8 cellular contexts compared by ENCODE assay signal in genomic region chr17:76738468-76738850, GRCh38. TPM values are rescaled to one million over a fixed set of nuclear protein-coding genes. Genes with fewer than 3 reads are reported as not detected.
DNase-seq lines count a peak whose midpoint lies in the region; ATAC-seq, FAIRE-seq and TF ChIP-seq lines count a peak whose summit lies in the region.

No MANE protein-coding gene starts in this region.

- H3K14ac ChIP-seq in mesenchymal stem cell (ENCODE audit: low read length in 2 of 2): no peak overlapping the region

- no peak for TF ChIP-seq POLR2A in GM12878 (IDR thresholded peaks at IDR 0.05; ENCODE audit: low read depth, low read length)

- H4K91ac ChIP-seq in mesenchymal stem cell (ENCODE audit: low read length): no peak overlapping the region

- peak overlapping the region; percentile 97 for H3K4me3 ChIP-seq in HFF-Myc (replicated peaks; ENCODE audit: low read depth, low read length)
- H3K4me3 ChIP-seq in GM12878: peak overlapping the region; percentile 92
- H3K4me3 ChIP-seq in mesenchymal stem cell (ENCODE audit: insufficient read depth in 1 of 2, low read depth in 1 of 2, low read length in 2 of 2): peak overlapping the region in 1 of 2 experiments; percentile 92

- WGBS in GM12878 (ENCODE audit: insufficient coverage, insufficient replicate concordance, low lambda C conversion rate, missing lambda C conversion rate): 15% methylated on average over 7 of the region's 7 CpGs
- 19% methylated on average over 4 of the region's 7 CpGs for WGBS in mesenchymal stem cell

- H3K36me3 ChIP-seq in GM12878 (ENCODE audit: control insufficient read depth in 2 of 2, insufficient read depth in 2 of 2, low read length in 1 of 2) (peaks cover 5 to 14% of the 10 kb centered on the region in 2 experiments), mesenchymal stem cell (ENCODE audit: control insufficient read depth in 1 of 2, insufficient read depth in 2 of 2, low read depth in 1 of 2, low read length in 2 of 2) (peaks cover 12 to 46% of the 10 kb centered on the region in 2 experiments)

- H3K27ac ChIP-seq in 22Rv1 (peak overlapping the region; percentile 99), GM12878 (ENCODE audit: control insufficient read depth, insufficient read depth) (peak overlapping the region; percentile 91), mesenchymal stem cell (ENCODE audit: low read length, poor library complexity, severe bottlenecking) (peak overlapping the region; percentile 96)

- no peak overlapping the region for H2BK12ac ChIP-seq in mesenchymal stem cell (ENCODE audit: low read length in 2 of 2)

- H3K4me1 ChIP-seq in GM12878 (ENCODE audit: control insufficient read depth, insufficient read depth, low read length) (no peaks in the 10 kb centered on the region; the same call in 1 of the 2 replicates), mesenchymal stem cell (ENCODE audit: control insufficient read depth, insufficient read depth, low read depth, low read length) (peaks cover 2% of the 10 kb centered on the region)

- no peak for TF ChIP-seq EP300 in GM12878 (IDR thresholded peaks at IDR 0.05; ENCODE audit: borderline replicate concordance in 1 of 2, control insufficient read depth in 1 of 2, low read depth in 2 of 2, low read length in 2 of 2)

- H3K9ac ChIP-seq in GM12878 (ENCODE audit: control insufficient read depth, insufficient read depth, low read length): peak overlapping the region; percentile 80
- peak overlapping the region; percentile 91 for H3K9ac ChIP-seq in mesenchymal stem cell (ENCODE audit: low read length)

- no peak for TF ChIP-seq CTCF in 22Rv1 (IDR thresholded peaks at IDR 0.05)
- no peak for TF ChIP-seq CTCF in HFF-Myc (IDR thresholded peaks at IDR 0.05; ENCODE audit: low read depth, low read length, missing control alignments)
- no peak for TF ChIP-seq CTCF in GM12878 (IDR thresholded peaks at IDR 0.05 in 2 of 3, conservative IDR thresholded peaks at IDR 0.05 in 1 of 3; ENCODE audit: control insufficient read depth in 2 of 3, extremely low read depth in 1 of 3, insufficient read depth in 1 of 3, low read depth in 3 of 3, low read length in 3 of 3)

- H3K4me2 ChIP-seq in GM12878 (ENCODE audit: control insufficient read depth, insufficient read depth): peak overlapping the region; percentile 90
- H3K4me2 ChIP-seq in mesenchymal stem cell (ENCODE audit: low read length, poor library complexity, severe bottlenecking): peak overlapping the region; percentile 95

- no peak overlapping the region for H2AK5ac ChIP-seq in mesenchymal stem cell (ENCODE audit: low read length, severe bottlenecking)

- no peak for DNase-seq in HFF-Myc (ENCODE audit: extremely low read depth, low read depth)
- DNase-seq in GM12878 (ENCODE audit: low read depth, low spot score): no peak
- no peak for DNase-seq in mesenchymal stem cell
- DNase-seq in A172 (ENCODE audit: low spot score): no peak
- no peak for DNase-seq in stimulated activated naive CD4-positive, alpha-beta T cell treated with Interleukin-2 at 50 U/mL for 16 hours (lab: John Stamatoyannopoulos, UW)
- no peak for DNase-seq in hepatic stellate cell (ENCODE audit: low spot score)
- DNase-seq in stimulated activated CD4-positive, alpha-beta T cell treated with anti-CD3 and anti-CD28 coated beads, Interleukin-12 subunit alpha, Interleukin-12 subunit beta, amount 100 ng/mL, for 4 hours: no peak

- peak overlapping the region; percentile 26 for H2BK15ac ChIP-seq in mesenchymal stem cell (ENCODE audit: low read depth, poor library complexity, severe bottlenecking)

- FAIRE-seq in GM12878 (lab: Jason Lieb, UNC): no peak

- POLR2A ChIA-PET in GM12878 (lab: Charles Lee): interaction anchor here (1.3 to 6.4 kb wide), 2 partner anchors 12 to 67 kb away, joined by 4 to 60 read pairs; partner anchors contain the start of genes JMJD6 and METTL23

- H2BK120ac ChIP-seq in mesenchymal stem cell (ENCODE audit: low read depth, low read length): no peak overlapping the region

- ATAC-seq in GM12878: no peak

- CTCF ChIA-PET in GM12878 (lab: Yijun Ruan, JAX): interaction anchor here (0.6 to 1.2 kb wide), 4 partner anchors 11 to 38 kb away, joined by 3 to 4 read pairs (median 4); no protein-coding TSS in a partner anchor

- H3K27me3 ChIP-seq in GM12878 (replicated peaks in 1 of 2; ENCODE audit: control insufficient read depth in 2 of 2, insufficient read depth in 2 of 2, low read length in 1 of 2) (no peaks in the 10 kb centered on the region), mesenchymal stem cell (ENCODE audit: control insufficient read depth in 1 of 2, insufficient read depth in 1 of 2, low read length in 2 of 2) (no peaks in the 10 kb centered on the region)

- intact Hi-C loops in GM12878 (cut with micrococcal nuclease; ENCODE audit: unreplicated experiment): loop anchor here (10.0 kb wide), 1 partner anchor 346 kb away; no protein-coding TSS in a partner anchor

- peaks cover 7% of the 10 kb centered on the region for H3K79me1 ChIP-seq in mesenchymal stem cell (replicated peaks; ENCODE audit: low read length, poor library complexity, severe bottlenecking)

- RAD21 ChIA-PET in GM12878 (lab: Charles Lee; ENCODE audit: unreplicated experiment): interaction anchor here (1.0 to 2.1 kb wide), 3 partner anchors 9 to 274 kb away, joined by 3 to 12 read pairs (median 4); no protein-coding TSS in a partner anchor

- H3K79me2 ChIP-seq in GM12878 (ENCODE audit: control insufficient read depth, insufficient read depth, low read length): peaks cover 54% of the 10 kb centered on the region

- in situ Hi-C loops in GM12878 (cut with MboI): no loop called here

- H2BK5ac ChIP-seq in mesenchymal stem cell (ENCODE audit: low read depth, low read length, poor library complexity, severe bottlenecking): peak overlapping the region; percentile 61

- H3K9me3 ChIP-seq in GM12878 (replicated peaks; ENCODE audit: control insufficient read depth, insufficient read depth, low read length) (no peaks in the 10 kb centered on the region; the same call in 2 of the 3 replicates), mesenchymal stem cell (ENCODE audit: control insufficient read depth, low read length) (no peaks in the 10 kb centered on the region)

- H3K23ac ChIP-seq in mesenchymal stem cell (ENCODE audit: low read length in 2 of 2): no peak overlapping the region

- TSS peak; percentile 64 for BruUV-seq in GM12878 (replicated peaks; lab: Mats Ljungman, UMichigan)

- H4K20me1 ChIP-seq in GM12878 (ENCODE audit: control insufficient read depth, insufficient read depth): no peaks in the 10 kb centered on the region; the same call in 1 of the 2 replicates

- peak overlapping the region in 1 of 2 experiments; percentile 91 for H3K4ac ChIP-seq in mesenchymal stem cell (ENCODE audit: low read depth in 1 of 2, low read length in 2 of 2)

- TF ChIP-seq RAD21 in GM12878 (IDR thresholded peaks at IDR 0.05; ENCODE audit: insufficient read depth, low read depth, low read length): no peak

- H2AFZ ChIP-seq in GM12878 (ENCODE audit: control insufficient read depth, low read depth, low read length): peak overlapping the region; percentile 80; the same call in 1 of the 2 replicates
- no peak overlapping the region for H2AFZ ChIP-seq in mesenchymal stem cell (ENCODE audit: low read depth, low read length)

- SMC1A ChIA-PET in GM12878 (lab: Charles Lee; ENCODE audit: uncharacterized antibody, unreplicated experiment): interaction anchor here (0.6 to 2.8 kb wide), 4 partner anchors 9 to 43 kb away, joined by 3 to 10 read pairs (median 4); partner anchors contain the start of gene METTL23

- H4K8ac ChIP-seq in mesenchymal stem cell (ENCODE audit: low read length): no peak overlapping the region

- H3K18ac ChIP-seq in mesenchymal stem cell (ENCODE audit: low read depth in 1 of 2, low read length in 2 of 2): peak overlapping the region in 1 of 2 experiments; percentile 23

RNA-seq across cellular contexts. Expression of gene MFSD11, which starts 0.5 kb away (rescaled TPM):
- 116 TPM in 2 replicates for total RNA-seq in GM12878 (2013; cell fraction: nucleolus; rRNA removed)
- total RNA-seq in GM12878 (2014; rRNA removed) (18.9 and 21.1 TPM in 2 replicates), GM12878 (2014; rRNA removed; fragmentation: Illumina TruSeq; extraction: Trizol) (13.0 and 13.7 TPM in 2 replicates), GM12878 (2021) (13.6 and 13.9 TPM in 2 replicates)
- 11.4 TPM for polyA plus RNA-seq in GM12878 (2011; ENCODE audit: low read depth)
- polyA plus RNA-seq in GM12878 (2011; rRNA removed) (19.4 TPM in 2 replicates), GM12878 (2014; fragmentation: Illumina TruSeq; extraction: Trizol) (10.0 and 11.0 TPM in 2 replicates), GM12878 (2014; fragmentation: Nextera tagmentation; extraction: Ambion mirVana) (10 to 100 TPM; 11.2 to 15.8 TPM), GM12878 (2014; rRNA removed) (15.3 and 16.5 TPM in 2 replicates), GM12878 (2016; fragmentation: Nextera tagmentation; extraction: Ambion mirVana) (10 to 100 TPM; 17.0 to 19.0 TPM)
- polyA plus RNA-seq in GM12878 (2011; cell fraction: cytosol; rRNA removed): 16.8 and 18.3 TPM in 2 replicates
- polyA plus RNA-seq in GM12878 (2011; cell fraction: nucleus; rRNA removed): 34.5 and 35.2 TPM in 2 replicates
- 11.9 and 14.2 TPM in 2 replicates for polyA plus RNA-seq in GM12878 (2012)
- polyA minus RNA-seq in GM12878 (2011; rRNA and poly(A)+ RNA removed): 35.3 and 45.0 TPM in 2 replicates
- 6.8 and 11.8 TPM in 2 replicates for polyA minus RNA-seq in GM12878 (2011; cell fraction: cytosol; rRNA and poly(A)+ RNA removed)
- 21.5 and 37.0 TPM in 2 replicates for polyA minus RNA-seq in GM12878 (2011; cell fraction: nucleus; rRNA and poly(A)+ RNA removed)
- polyA plus RNA-seq in mesenchymal stem cell (2013, experiment 1 of 2): 24.6 TPM
- polyA plus RNA-seq in mesenchymal stem cell (2013, experiment 2 of 2): 23.7 TPM
- total RNA-seq in A172 (2014; rRNA removed; shearing (Covaris generic)): 24.9 and 30.4 TPM in 2 replicates

RNA-seq across cellular contexts. Expression of gene SRSF2, which starts 1.3 kb away (rescaled TPM):
- 562 and 723 TPM in 2 replicates for total RNA-seq in GM12878 (2013; cell fraction: nucleolus; rRNA removed)
- 640 and 710 TPM in 2 replicates for total RNA-seq in GM12878 (2014; rRNA removed)
- total RNA-seq in GM12878 (2014; rRNA removed; fragmentation: Illumina TruSeq; extraction: Trizol): 257 and 261 TPM in 2 replicates
- total RNA-seq in GM12878 (2021): 532 and 545 TPM in 2 replicates
- polyA plus RNA-seq in GM12878 (2011; ENCODE audit: low read depth): 168 TPM
- polyA plus RNA-seq in GM12878 (2011; rRNA removed): 484 and 614 TPM in 2 replicates
- 262 and 617 TPM in 2 replicates for polyA plus RNA-seq in GM12878 (2011; cell fraction: cytosol; rRNA removed)
- 1,271 and 1,407 TPM in 2 replicates for polyA plus RNA-seq in GM12878 (2011; cell fraction: nucleus; rRNA removed)
- polyA plus RNA-seq in GM12878 (2012): 265 and 285 TPM in 2 replicates
- polyA plus RNA-seq in GM12878 (2014; fragmentation: Illumina TruSeq; extraction: Trizol): 414 and 418 TPM in 2 replicates
- 100 to 1,000 TPM; 225 to 363 TPM for polyA plus RNA-seq in GM12878 (2014; fragmentation: Nextera tagmentation; extraction: Ambion mirVana)
- polyA plus RNA-seq in GM12878 (2014; rRNA removed): 795 and 1,321 TPM in 2 replicates
- polyA plus RNA-seq in GM12878 (2016; fragmentation: Nextera tagmentation; extraction: Ambion mirVana): 100 to 1,000 TPM; 392 to 407 TPM
- polyA minus RNA-seq in GM12878 (2011; rRNA and poly(A)+ RNA removed): 114 and 147 TPM in 2 replicates
- 187 and 201 TPM in 2 replicates for polyA minus RNA-seq in GM12878 (2011; cell fraction: cytosol; rRNA and poly(A)+ RNA removed)
- 579 and 952 TPM in 2 replicates for polyA minus RNA-seq in GM12878 (2011; cell fraction: nucleus; rRNA and poly(A)+ RNA removed)
- polyA plus RNA-seq in mesenchymal stem cell (2013, experiment 1 of 2): 127 TPM
- polyA plus RNA-seq in mesenchymal stem cell (2013, experiment 2 of 2): 137 TPM
- 334 and 420 TPM in 2 replicates for total RNA-seq in A172 (2014; rRNA removed; shearing (Covaris generic))

RNA-seq across cellular contexts. Expression of gene METTL23, which starts 11.8 kb away (rescaled TPM):
- total RNA-seq in GM12878 (2013; cell fraction: nucleolus; rRNA removed): 24.5 and 25.5 TPM in 2 replicates
- total RNA-seq in GM12878 (2014; rRNA removed) (32.0 and 33.4 TPM in 2 replicates), GM12878 (2014; rRNA removed; fragmentation: Illumina TruSeq; extraction: Trizol) (23.2 and 26.7 TPM in 2 replicates), GM12878 (2021) (25.6 and 28.0 TPM in 2 replicates)
- polyA plus RNA-seq in GM12878 (2011; ENCODE audit: low read depth): 43.8 TPM
- polyA plus RNA-seq in GM12878 (2011; rRNA removed) (52.0 and 64.0 TPM in 2 replicates), GM12878 (2014; fragmentation: Illumina TruSeq; extraction: Trizol) (29.9 and 44.8 TPM in 2 replicates), GM12878 (2014; fragmentation: Nextera tagmentation; extraction: Ambion mirVana) (10 to 100 TPM; 27.3 to 29.4 TPM), GM12878 (2014; rRNA removed) (35.0 and 42.7 TPM in 2 replicates), GM12878 (2016; fragmentation: Nextera tagmentation; extraction: Ambion mirVana) (10 to 100 TPM; 61.4 to 61.5 TPM)
- 31.3 and 35.8 TPM in 2 replicates for polyA plus RNA-seq in GM12878 (2011; cell fraction: cytosol; rRNA removed)
- polyA plus RNA-seq in GM12878 (2011; cell fraction: nucleus; rRNA removed): 27.8 and 36.4 TPM in 2 replicates
- polyA plus RNA-seq in GM12878 (2012): 36.6 and 41.5 TPM in 2 replicates
- polyA minus RNA-seq in GM12878 (2011; rRNA and poly(A)+ RNA removed): 17.4 and 21.7 TPM in 2 replicates
- polyA minus RNA-seq in GM12878 (2011; cell fraction: cytosol; rRNA and poly(A)+ RNA removed): 5.7 and 7.1 TPM in 2 replicates
- polyA minus RNA-seq in GM12878 (2011; cell fraction: nucleus; rRNA and poly(A)+ RNA removed): 10.8 and 11.2 TPM in 2 replicates
- 35.5 TPM for polyA plus RNA-seq in mesenchymal stem cell (2013, experiment 1 of 2)
- 38.7 TPM for polyA plus RNA-seq in mesenchymal stem cell (2013, experiment 2 of 2)
- total RNA-seq in A172 (2014; rRNA removed; shearing (Covaris generic)): 38.6 and 45.5 TPM in 2 replicates

RNA-seq across cellular contexts. Expression of gene JMJD6, which starts 12.1 kb away (rescaled TPM):
- total RNA-seq in GM12878 (2013; cell fraction: nucleolus; rRNA removed): 22.2 and 23.3 TPM in 2 replicates
- 17.0 and 18.2 TPM in 2 replicates for total RNA-seq in GM12878 (2014; rRNA removed)
- total RNA-seq in GM12878 (2014; rRNA removed; fragmentation: Illumina TruSeq; extraction: Trizol): 16.7 and 19.2 TPM in 2 replicates
- total RNA-seq in GM12878 (2021): 26.8 and 30.4 TPM in 2 replicates
- polyA plus RNA-seq in GM12878 (2011; ENCODE audit: low read depth): 18.4 TPM
- polyA plus RNA-seq in GM12878 (2011; rRNA removed): 12.5 and 22.5 TPM in 2 replicates
- polyA plus RNA-seq in GM12878 (2011; cell fraction: cytosol; rRNA removed): 27.6 and 31.8 TPM in 2 replicates
- 66.5 and 72.0 TPM in 2 replicates for polyA plus RNA-seq in GM12878 (2011; cell fraction: nucleus; rRNA removed)
- polyA plus RNA-seq in GM12878 (2012): 22.8 and 29.0 TPM in 2 replicates
- polyA plus RNA-seq in GM12878 (2014; fragmentation: Illumina TruSeq; extraction: Trizol): 19.1 and 21.8 TPM in 2 replicates
- 1 to 10 TPM; 1.2 to 6.5 TPM for polyA plus RNA-seq in GM12878 (2014; fragmentation: Nextera tagmentation; extraction: Ambion mirVana)
- polyA plus RNA-seq in GM12878 (2014; rRNA removed): 24.2 and 27.6 TPM in 2 replicates
- 10 to 100 TPM; 32.6 to 36.0 TPM for polyA plus RNA-seq in GM12878 (2016; fragmentation: Nextera tagmentation; extraction: Ambion mirVana)
- polyA minus RNA-seq in GM12878 (2011; rRNA and poly(A)+ RNA removed): 9.0 and 10.2 TPM in 2 replicates
- polyA minus RNA-seq in GM12878 (2011; cell fraction: cytosol; rRNA and poly(A)+ RNA removed): 6.4 and 6.7 TPM in 2 replicates
- 10.4 and 16.3 TPM in 2 replicates for polyA minus RNA-seq in GM12878 (2011; cell fraction: nucleus; rRNA and poly(A)+ RNA removed)
- 23.3 TPM for polyA plus RNA-seq in mesenchymal stem cell (2013, experiment 1 of 2)
- polyA plus RNA-seq in mesenchymal stem cell (2013, experiment 2 of 2): 24.1 TPM
- total RNA-seq in A172 (2014; rRNA removed; shearing (Covaris generic)): 40.5 and 46.8 TPM in 2 replicates

RNA-seq across cellular contexts. Expression of gene MXRA7, which starts 27.7 kb away (rescaled TPM):
- 0.33 and 0.54 TPM in 2 replicates for total RNA-seq in GM12878 (2013; cell fraction: nucleolus; rRNA removed)
- 0.56 and 1.9 TPM in 2 replicates for total RNA-seq in GM12878 (2014; rRNA removed)
- total RNA-seq in GM12878 (2014; rRNA removed; fragmentation: Illumina TruSeq; extraction: Trizol): 0.49 and 0.60 TPM in 2 replicates
- total RNA-seq in GM12878 (2021): 1.1 and 1.3 TPM in 2 replicates
- polyA plus RNA-seq in GM12878 (2011; ENCODE audit: low read depth): 0.50 TPM
- 0.15 and 0.30 TPM in 2 replicates for polyA plus RNA-seq in GM12878 (2011; rRNA removed)
- 0.03 and 0.06 TPM in 2 replicates for polyA plus RNA-seq in GM12878 (2011; cell fraction: cytosol; rRNA removed)
- 0.06 and 0.07 TPM in 2 replicates for polyA plus RNA-seq in GM12878 (2011; cell fraction: nucleus; rRNA removed)
- 0.66 and 0.87 TPM in 2 replicates for polyA plus RNA-seq in GM12878 (2012)
- 0.96 and 3.4 TPM in 2 replicates for polyA plus RNA-seq in GM12878 (2014; fragmentation: Illumina TruSeq; extraction: Trizol)
- under 1 TPM; 0.03 to 0.16 TPM for polyA plus RNA-seq in GM12878 (2014; fragmentation: Nextera tagmentation; extraction: Ambion mirVana)
- polyA plus RNA-seq in GM12878 (2014; rRNA removed): 0.48 and 2.0 TPM in 2 replicates
- polyA plus RNA-seq in GM12878 (2016; fragmentation: Nextera tagmentation; extraction: Ambion mirVana): under 1 TPM; 0.08 to 0.18 TPM
- 0.10 TPM in 1 of 2 replicates, not detected in the other for polyA minus RNA-seq in GM12878 (2011; rRNA and poly(A)+ RNA removed)
- polyA minus RNA-seq in GM12878 (2011; cell fraction: cytosol; rRNA and poly(A)+ RNA removed): not detected in 2 replicates
- not detected in 2 replicates for polyA minus RNA-seq in GM12878 (2011; cell fraction: nucleus; rRNA and poly(A)+ RNA removed)
- 167 TPM for polyA plus RNA-seq in mesenchymal stem cell (2013, experiment 1 of 2)
- polyA plus RNA-seq in mesenchymal stem cell (2013, experiment 2 of 2): 173 TPM
- total RNA-seq in A172 (2014; rRNA removed; shearing (Covaris generic)): 187 and 223 TPM in 2 replicates
